ENCODE assay signal across 13 cellular contexts in the genomic region with DNA sequence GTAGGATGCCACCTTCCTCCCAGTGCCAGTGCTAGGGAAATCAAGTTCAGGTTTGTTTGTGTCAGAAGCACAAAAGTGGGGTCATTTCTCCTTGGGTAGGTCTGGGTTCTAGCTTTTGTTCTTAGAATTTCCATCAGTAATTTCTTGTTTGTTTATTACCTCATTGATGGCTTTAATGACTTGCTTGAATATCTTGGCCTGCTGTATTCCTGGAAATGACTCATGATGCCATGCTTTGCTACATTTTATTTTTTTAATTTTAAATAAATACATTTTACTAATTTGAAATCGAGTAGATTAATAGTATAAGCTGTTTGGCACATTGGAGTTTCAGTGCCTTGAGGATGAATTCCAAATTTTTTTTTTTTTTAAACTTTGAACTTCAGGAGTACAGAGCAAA.
"Had no signal": no experiment of that assay in that cellular context is flagged by ENCODE, and none has a peak within 500 bp of the region (broad histone marks: within the 10 kb centered on the region; RNA-seq: fewer than 3 reads in every experiment).

No MANE protein-coding gene starts in this region.

- H3K27ac ChIP-seq: brain microvascular endothelial cell, neural progenitor cell, ovary, uterus had no signal

- H3K36me3 ChIP-seq: brain microvascular endothelial cell, ovary, uterus had no signal

- H3K4me3 ChIP-seq: neural progenitor cell, ovary, uterus had no signal

- H3K9me3 ChIP-seq: ovary, uterus had no signal

- H3K27me3 Mint-ChIP-seq: dendritic cell treated with granulocyte-macrophage colony-stimulating factor and Interleukin-4, amounts not matched to agents 40 ng/mL and 50 ng/mL, for 4 days had no signal

- H2AFZ ChIP-seq: neural progenitor cell had no signal

- H3K9ac ChIP-seq: neural progenitor cell had no signal

- H3K4me3 Mint-ChIP-seq: dendritic cell treated with granulocyte-macrophage colony-stimulating factor and Interleukin-4, amounts not matched to agents 40 ng/mL and 50 ng/mL, for 4 days; neural progenitor cell had no signal

- H3K27me3 ChIP-seq: brain microvascular endothelial cell, neural progenitor cell, ovary, uterus had no signal

- H3K9me3 Mint-ChIP-seq: dendritic cell treated with granulocyte-macrophage colony-stimulating factor and Interleukin-4, amounts not matched to agents 40 ng/mL and 50 ng/mL, for 4 days had no signal

- DNase-seq: activated CD4-positive, CD25-positive, alpha-beta regulatory T cell; activated gamma-delta T cell treated with Interleukin-2 at 50 U/mL for 16 hours; activated T-cell treated with anti-CD3 and anti-CD28 coated beads, Interleukin-2, amount 50 U/mL, for 1 hour; brain microvascular endothelial cell; hippocampal formation; kidney glomerular epithelial cell; ovary; stimulated activated CD4-positive, alpha-beta T cell treated with anti-CD3 and anti-CD28 coated beads, Interleukin-4, amount 100 ng/mL, for 1 hour; stimulated activated CD8-positive, alpha-beta memory T cell treated with anti-CD3 and anti-CD28 coated beads, Interleukin-4, amount 100 ng/mL, for 48 hours; uterus had no signal

- H3K27ac Mint-ChIP-seq: neural progenitor cell had no signal

- H3K4me2 ChIP-seq: neural progenitor cell had no signal

- ATAC-seq: esophagus mucosa had no signal
